In genomic region chr5:31116466-31117031, GRCh38 we compare ENCODE assay signal across 1 cellular context.
TF ChIP-seq lines count a peak whose summit lies in the region.

No MANE protein-coding gene starts in this region.

TF ChIP-seq in GM23338, 12 proteins besides CTCF, POLR2A, EP300 and RAD21 (continued from another document):
- TF ChIP-seq ZNF462 (CRISPR knock-in tag; IDR thresholded peaks at IDR 0.05) (no peak), CREB1 (CRISPR knock-in tag; IDR thresholded peaks at IDR 0.05; ENCODE audit: low read depth) (no peak), REST (IDR thresholded peaks at IDR 0.05; ENCODE audit: unreplicated experiment) (no peak)
